In the genomic region with DNA sequence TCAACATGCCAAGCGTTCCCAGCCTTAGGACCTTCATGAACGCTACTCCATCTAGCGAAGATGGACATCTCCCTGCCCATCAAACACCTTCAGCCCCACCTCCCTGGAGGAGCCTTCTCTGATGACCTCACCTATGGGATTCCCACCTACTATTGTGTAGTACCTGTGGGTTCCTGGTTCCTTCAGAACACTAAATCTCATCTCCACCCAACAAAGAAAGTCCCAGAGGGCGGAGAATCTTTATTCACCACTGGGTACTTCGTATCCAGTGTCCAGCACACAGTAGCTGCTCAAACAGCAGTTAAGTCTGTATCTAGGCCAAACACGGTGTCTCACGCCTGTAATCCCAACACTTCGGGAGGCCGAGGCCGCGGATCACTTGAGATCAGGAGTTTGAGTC, we compare ENCODE assay signal across 26 cellular contexts.
"Had no signal": no experiment of that assay in that cellular context is flagged by ENCODE, and none has a peak within 500 bp of the region (broad histone marks: within the 10 kb centered on the region; RNA-seq: fewer than 3 reads in every experiment).

No MANE protein-coding gene starts in this region.

- H3K27me3 Mint-ChIP-seq: activated B cell treated with CpG ODN at 0.5 μM for 24 hours had no signal

- H3K36me3 ChIP-seq: transverse colon, uterus had no signal

- DNase-seq: activated B cell treated with CpG ODN at 0.5 μM for 24 hours; activated CD4-positive, alpha-beta T cell treated with anti-CD3 and anti-CD28 coated beads, Interleukin-2, amount 50 U/mL, for 1 hour; activated CD8-positive, alpha-beta T cell treated with anti-CD3 and anti-CD28 coated beads for 36 hours; activated gamma-delta T cell treated with Interleukin-2 at 50 U/mL for 16 hours; activated naive CD8-positive, alpha-beta T cell treated with anti-CD3 and anti-CD28 coated beads, Interleukin-2, amount 50 U/mL, for 24 hours; activated T-cell treated with anti-CD3 and anti-CD28 coated beads, Interleukin-2, amount 50 U/mL, for 4 hours; amygdala; caudate nucleus; cortex of kidney; erythroblast; foreskin keratinocyte; heart left ventricle; hypothalamus; immature natural killer cell; kidney; midbrain; naive thymus-derived CD4-positive, alpha-beta T cell; right cardiac atrium; stimulated activated naive CD8-positive, alpha-beta T cell treated with anti-CD3 and anti-CD28 coated beads, Interleukin-15, Interleukin-2, amounts not matched to agents 100 U/mL and 50 U/mL, for 24 hours; T-helper 2 cell; testis; transverse colon; uterus had no signal

- H3K4me1 Mint-ChIP-seq: neural crest cell had no signal

- H3K4me1 ChIP-seq: uterus had no signal

- H3K27me3 ChIP-seq: foreskin keratinocyte, testis, transverse colon, uterus had no signal

- H3K27ac ChIP-seq: foreskin keratinocyte, heart left ventricle, testis, transverse colon, uterus had no signal

- H3K36me3 Mint-ChIP-seq: immature natural killer cell had no signal

- H3K4me3 ChIP-seq: heart left ventricle, testis, transverse colon, uterus had no signal

- H3K9me3 Mint-ChIP-seq: activated B cell treated with CpG ODN at 0.5 μM for 24 hours; activated CD8-positive, alpha-beta T cell treated with anti-CD3 and anti-CD28 coated beads for 36 hours; activated naive CD4-positive, alpha-beta T cell treated with anti-CD3 and anti-CD28 coated beads, Interleukin-2, amount 50 U/mL, for 24 hours; activated naive CD8-positive, alpha-beta T cell treated with anti-CD3 and anti-CD28 coated beads, Interleukin-2, amount 50 U/mL, for 24 hours; activated T-cell treated with anti-CD3 and anti-CD28 coated beads, Interleukin-2, amount 50 U/mL, for 4 hours; activated T-helper 17 cell treated with anti-CD3 and anti-CD28 coated beads, Interleukin-2, amount 50 U/mL, for 72 hours; immature natural killer cell; neural crest cell had no signal

- H3K4me3 Mint-ChIP-seq: activated B cell treated with CpG ODN at 0.5 μM for 24 hours; activated CD8-positive, alpha-beta T cell treated with anti-CD3 and anti-CD28 coated beads for 36 hours; activated naive CD4-positive, alpha-beta T cell treated with anti-CD3 and anti-CD28 coated beads, Interleukin-2, amount 50 U/mL, for 24 hours; activated naive CD8-positive, alpha-beta T cell treated with anti-CD3 and anti-CD28 coated beads, Interleukin-2, amount 50 U/mL, for 24 hours; activated T-cell treated with anti-CD3 and anti-CD28 coated beads, Interleukin-2, amount 50 U/mL, for 4 hours; activated T-helper 17 cell treated with anti-CD3 and anti-CD28 coated beads, Interleukin-2, amount 50 U/mL, for 72 hours; immature natural killer cell; naive thymus-derived CD4-positive, alpha-beta T cell; neural crest cell had no signal

- ATAC-seq: activated CD8-positive, alpha-beta T cell treated with anti-CD3 and anti-CD28 coated beads for 36 hours; activated naive CD8-positive, alpha-beta T cell treated with anti-CD3 and anti-CD28 coated beads, Interleukin-2, amount 50 U/mL, for 24 hours; activated T-cell treated with anti-CD3 and anti-CD28 coated beads, Interleukin-2, amount 50 U/mL, for 4 hours; activated T-helper 17 cell treated with anti-CD3 and anti-CD28 coated beads, Interleukin-2, amount 50 U/mL, for 72 hours; foreskin keratinocyte; heart left ventricle; naive thymus-derived CD4-positive, alpha-beta T cell; right cardiac atrium; stimulated activated naive CD8-positive, alpha-beta T cell treated with anti-CD3 and anti-CD28 coated beads, Interleukin-15, Interleukin-2, amounts not matched to agents 100 U/mL and 50 U/mL, for 24 hours had no signal

- H3K27ac Mint-ChIP-seq: activated B cell treated with CpG ODN at 0.5 μM for 24 hours; activated CD8-positive, alpha-beta T cell treated with anti-CD3 and anti-CD28 coated beads for 36 hours; activated naive CD4-positive, alpha-beta T cell treated with anti-CD3 and anti-CD28 coated beads, Interleukin-2, amount 50 U/mL, for 24 hours; activated naive CD8-positive, alpha-beta T cell treated with anti-CD3 and anti-CD28 coated beads, Interleukin-2, amount 50 U/mL, for 24 hours; activated T-helper 17 cell treated with anti-CD3 and anti-CD28 coated beads, Interleukin-2, amount 50 U/mL, for 72 hours; immature natural killer cell had no signal

- H3K9me3 ChIP-seq: heart left ventricle, testis, transverse colon, uterus had no signal
